ENCODE assay signal across 19 cellular contexts in genomic region chr14:72332871-72333270, GRCh38.
"Had no signal": no experiment of that assay in that cellular context is flagged by ENCODE, and none has a peak within 500 bp of the region (broad histone marks: within the 10 kb centered on the region; RNA-seq: fewer than 3 reads in every experiment).

No MANE protein-coding gene starts in this region.

- H3K27ac Mint-ChIP-seq: naive thymus-derived CD8-positive, alpha-beta T cell; type B pancreatic cell had no signal

- H3K4me3 Mint-ChIP-seq: naive thymus-derived CD8-positive, alpha-beta T cell; type B pancreatic cell had no signal

- H3K4me1 Mint-ChIP-seq: naive thymus-derived CD8-positive, alpha-beta T cell had no signal

- DNase-seq: effector CD8-positive, alpha-beta T cell; heart left ventricle; islet precursor cell; mammary epithelial cell; mucosa of descending colon; naive thymus-derived CD8-positive, alpha-beta T cell; sigmoid colon; stimulated activated naive CD4-positive, alpha-beta T cell treated with Interleukin-2 at 50 U/mL for 16 hours; thyroid gland; uterus had no signal

- FAIRE-seq: endometrium, frontal cortex had no signal

- H3K4me1 ChIP-seq: uterus had no signal

- H3K27me3 ChIP-seq: heart left ventricle, ovary, right atrium auricular region, sigmoid colon, thyroid gland, uterus had no signal

- H3K36me3 Mint-ChIP-seq: naive thymus-derived CD8-positive, alpha-beta T cell; type B pancreatic cell had no signal

- H3K36me3 ChIP-seq: heart left ventricle, ovary, right atrium auricular region, sigmoid colon, thyroid gland, uterus had no signal

- H3K9me3 Mint-ChIP-seq: type B pancreatic cell had no signal

- ATAC-seq: esophagus mucosa; left lobe of liver; mucosa of descending colon; naive thymus-derived CD8-positive, alpha-beta T cell had no signal

- H3K4me3 ChIP-seq: coronary artery, heart left ventricle, mucosa of descending colon, ovary, right atrium auricular region, sigmoid colon, skin epidermis, thyroid gland, uterus had no signal

- H3K27ac ChIP-seq: coronary artery, heart left ventricle, right atrium auricular region, sigmoid colon, skin epidermis, thyroid gland, uterus had no signal

- H3K9me3 ChIP-seq: heart left ventricle, mucosa of descending colon, ovary, right atrium auricular region, sigmoid colon, thyroid gland, uterus had no signal
